ENCODE assay signal across 7 cellular contexts in the genomic region with DNA sequence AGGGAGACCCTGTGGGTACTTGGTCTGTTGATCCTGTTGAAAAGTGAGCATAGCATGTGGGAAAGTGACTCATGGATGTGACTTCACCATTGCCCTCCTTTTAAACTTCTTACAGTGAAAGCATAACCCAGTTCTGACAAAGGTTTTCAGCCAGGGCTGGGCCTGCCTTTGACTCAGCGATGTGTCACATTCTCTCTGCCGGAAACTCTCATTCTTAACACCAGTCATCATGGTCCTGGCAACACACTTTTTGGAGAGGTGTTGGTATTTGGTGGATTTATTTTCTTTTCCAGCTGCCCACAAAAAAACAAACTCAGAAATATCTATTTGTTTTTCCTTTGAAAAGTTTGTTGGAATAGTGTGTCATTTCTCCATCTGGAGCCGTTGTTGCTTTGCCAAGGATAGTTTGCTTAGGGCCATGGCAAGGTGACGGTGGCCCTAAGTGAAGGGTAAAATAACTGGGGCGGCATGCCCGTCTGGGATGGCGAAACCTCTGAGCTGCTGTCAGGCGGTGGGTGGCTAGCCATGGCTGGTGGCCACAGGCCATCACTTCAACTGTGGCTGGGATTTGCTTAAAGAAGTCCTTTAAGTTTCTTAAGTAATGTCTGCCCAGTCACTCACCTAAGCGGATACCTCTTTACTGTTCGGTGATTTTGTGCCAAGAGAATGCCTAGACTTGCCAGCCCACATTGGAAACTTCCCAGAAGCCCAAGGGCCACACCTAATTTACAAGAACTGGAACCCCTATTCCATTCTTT.
DNase-seq lines count a peak whose midpoint lies in the region; TF ChIP-seq lines count a peak whose summit lies in the region.

No MANE protein-coding gene starts in this region.

- TF ChIP-seq POLR2A in esophagus muscularis mucosa (IDR thresholded peaks at IDR 0.05; ENCODE audit: low read depth), result no peak

- in situ Hi-C loops in GM13976 (cut with MboI; ENCODE audit: low sequenced_read_pairs, unreplicated experiment), result no loop called here

- CTCF ChIA-PET in CD8-positive, alpha-beta memory T cell (lab: Charles Lee), result no interaction called here

- H3K9me3 ChIP-seq in esophagus muscularis mucosa, result no peaks in the 10 kb centered on the region
- H3K9me3 ChIP-seq in CD8-positive, alpha-beta memory T cell (ENCODE audit: low read length), result no peaks in the 10 kb centered on the region

- H3K36me3 ChIP-seq in esophagus muscularis mucosa, result no peaks in the 10 kb centered on the region
- no peaks in the 10 kb centered on the region for H3K36me3 ChIP-seq in CD8-positive, alpha-beta memory T cell (ENCODE audit: insufficient read depth, low read length)

- H3K4me1 Mint-ChIP-seq in CD8-positive, alpha-beta memory T cell, result peaks cover 0 to 8% (median 0%) of the 10 kb centered on the region in 3 donors

- intact Hi-C loops in esophagus muscularis mucosa (cut with DNase I), result loop anchor here (5.0 kb wide), 1 partner anchor 57 kb away; no protein-coding TSS in a partner anchor

- H3K27ac ChIP-seq in esophagus muscularis mucosa (replicated peaks in 1 of 4), result peak overlapping the region; percentile 58 to 69 (median 66)
- H3K27ac ChIP-seq in CD8-positive, alpha-beta memory T cell (ENCODE audit: low read depth, low read length), result no peak overlapping the region

- H3K36me3 Mint-ChIP-seq in CD8-positive, alpha-beta memory T cell, result no peaks in the 10 kb centered on the region

- no peak overlapping the region for H3K4me3 Mint-ChIP-seq in CD8-positive, alpha-beta memory T cell

- peaks cover 8 to 29% of the 10 kb centered on the region in 2 donors for H3K27me3 Mint-ChIP-seq in CD8-positive, alpha-beta memory T cell

- no peak for TF ChIP-seq EP300 in esophagus muscularis mucosa (IDR thresholded peaks at IDR 0.05)

- WGBS in esophagus muscularis mucosa, result 59% methylated on average over 10 of the region's 10 CpGs

- POLR2A ChIA-PET in CD8-positive, alpha-beta memory T cell (lab: Charles Lee), result no interaction called here

- DNase-seq in GOT3 (lab: John Stamatoyannopoulos, UW) (peak; percentile 60), esophagus muscularis mucosa (ENCODE audit: extremely low spot score) (no peak), renal cortical epithelial cell (ENCODE audit: low read depth) (peak; percentile 99), GM13976 (ENCODE audit: low spot score) (no peak), NCI-H1092 treated with DMSO at 0.1 percent for 48 hours (lab: John Stamatoyannopoulos, UW) (no peak)
- no peak for DNase-seq in CD8-positive, alpha-beta memory T cell

- no peak for TF ChIP-seq CTCF in esophagus muscularis mucosa (IDR thresholded peaks at IDR 0.05)
- no peak for TF ChIP-seq CTCF in GM13976 (IDR thresholded peaks at IDR 0.05; ENCODE audit: borderline replicate concordance, control extremely low read depth, extremely low read depth, insufficient read depth, missing control alignments)

- no peak overlapping the region for H3K27ac Mint-ChIP-seq in CD8-positive, alpha-beta memory T cell

- H3K9me3 Mint-ChIP-seq in CD8-positive, alpha-beta memory T cell, result peaks cover 0 to 2% (median 0%) of the 10 kb centered on the region in 5 donors

- H3K27me3 ChIP-seq in esophagus muscularis mucosa, result no peaks in the 10 kb centered on the region
- H3K27me3 ChIP-seq in CD8-positive, alpha-beta memory T cell (ENCODE audit: insufficient read depth, low read length, poor library complexity, severe bottlenecking), result no peaks in the 10 kb centered on the region

- no peak overlapping the region for H3K4me3 ChIP-seq in esophagus muscularis mucosa
- no peak overlapping the region for H3K4me3 ChIP-seq in CD8-positive, alpha-beta memory T cell (ENCODE audit: low read length)

- H3K4me1 ChIP-seq in esophagus muscularis mucosa, result peaks cover 19 to 38% (median 29%) of the 10 kb centered on the region in 4 donors
- H3K4me1 ChIP-seq in CD8-positive, alpha-beta memory T cell (ENCODE audit: insufficient read depth, low read length), result no peaks in the 10 kb centered on the region

TF ChIP-seq in PFSK-1, 5 proteins besides CTCF, POLR2A, EP300 and RAD21:
- peak; percentile 9; the same call in 1 of the 2 replicates for TF ChIP-seq TAF1 (IDR thresholded peaks at IDR 0.05; ENCODE audit: borderline replicate concordance, insufficient read depth, low read length)
- TF ChIP-seq, protein P1, sequence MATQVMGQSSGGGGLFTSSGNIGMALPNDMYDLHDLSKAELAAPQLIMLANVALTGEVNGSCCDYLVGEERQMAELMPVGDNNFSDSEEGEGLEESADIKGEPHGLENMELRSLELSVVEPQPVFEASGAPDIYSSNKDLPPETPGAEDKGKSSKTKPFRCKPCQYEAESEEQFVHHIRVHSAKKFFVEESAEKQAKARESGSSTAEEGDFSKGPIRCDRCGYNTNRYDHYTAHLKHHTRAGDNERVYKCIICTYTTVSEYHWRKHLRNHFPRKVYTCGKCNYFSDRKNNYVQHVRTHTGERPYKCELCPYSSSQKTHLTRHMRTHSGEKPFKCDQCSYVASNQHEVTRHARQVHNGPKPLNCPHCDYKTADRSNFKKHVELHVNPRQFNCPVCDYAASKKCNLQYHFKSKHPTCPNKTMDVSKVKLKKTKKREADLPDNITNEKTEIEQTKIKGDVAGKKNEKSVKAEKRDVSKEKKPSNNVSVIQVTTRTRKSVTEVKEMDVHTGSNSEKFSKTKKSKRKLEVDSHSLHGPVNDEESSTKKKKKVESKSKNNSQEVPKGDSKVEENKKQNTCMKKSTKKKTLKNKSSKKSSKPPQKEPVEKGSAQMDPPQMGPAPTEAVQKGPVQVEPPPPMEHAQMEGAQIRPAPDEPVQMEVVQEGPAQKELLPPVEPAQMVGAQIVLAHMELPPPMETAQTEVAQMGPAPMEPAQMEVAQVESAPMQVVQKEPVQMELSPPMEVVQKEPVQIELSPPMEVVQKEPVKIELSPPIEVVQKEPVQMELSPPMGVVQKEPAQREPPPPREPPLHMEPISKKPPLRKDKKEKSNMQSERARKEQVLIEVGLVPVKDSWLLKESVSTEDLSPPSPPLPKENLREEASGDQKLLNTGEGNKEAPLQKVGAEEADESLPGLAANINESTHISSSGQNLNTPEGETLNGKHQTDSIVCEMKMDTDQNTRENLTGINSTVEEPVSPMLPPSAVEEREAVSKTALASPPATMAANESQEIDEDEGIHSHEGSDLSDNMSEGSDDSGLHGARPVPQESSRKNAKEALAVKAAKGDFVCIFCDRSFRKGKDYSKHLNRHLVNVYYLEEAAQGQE (IDR thresholded peaks at IDR 0.05; ENCODE audit: insufficient read depth in 1 of 2, low read depth in 2 of 2, low read length in 2 of 2), result no peak

Comparison
In these comparisons a context has a peak if more than half of its experiments do, and no peak if none do; other contexts are left out.
1. DNase-seq: peak in GOT3 (single experiment) and renal cortical epithelial cell (single experiment); none in esophagus muscularis mucosa (single experiment), CD8-positive, alpha-beta memory T cell (0 of 5), GM13976 (single experiment) and NCI-H1092 treated with DMSO at 0.1 percent for 48 hours (single experiment).